ENCODE assay signal across 22 cellular contexts in the genomic region with DNA sequence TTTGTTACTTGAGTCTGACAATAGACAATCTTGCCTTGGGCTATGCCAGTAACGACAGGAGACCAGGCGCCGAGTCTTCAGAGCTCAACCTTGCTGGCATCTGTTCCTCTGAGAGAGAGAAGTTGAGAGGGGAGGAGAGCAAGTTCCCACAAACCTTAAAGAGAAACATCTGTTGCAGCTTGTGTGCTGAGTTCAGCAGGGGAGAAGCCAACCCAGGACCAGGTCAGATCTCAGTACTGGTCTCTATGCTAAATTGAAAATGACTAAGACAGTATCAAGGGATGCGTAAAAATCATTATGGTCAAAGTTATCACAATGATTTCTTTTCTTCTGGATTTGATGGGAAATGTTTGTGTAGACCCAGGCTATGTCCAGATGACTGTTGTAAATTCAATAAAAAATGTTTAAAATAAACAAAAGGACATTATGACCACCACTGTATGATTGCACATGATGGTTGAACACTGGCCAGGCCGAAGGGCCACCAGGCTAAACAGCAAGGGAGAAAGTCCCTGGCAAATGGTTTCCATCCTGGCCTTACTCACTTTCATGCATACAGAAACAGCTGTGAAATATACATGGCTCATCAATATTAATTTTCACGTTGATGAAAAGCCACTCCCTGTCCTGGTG.
A peak's percentile ranks its signal among the peaks of the same experiment; 100 is the strongest.
DNase-seq lines count a peak whose midpoint lies in the region; ATAC-seq and FAIRE-seq lines count a peak whose summit lies in the region.
"Had no signal": no experiment of that assay in that cellular context is flagged by ENCODE, and none has a peak within 500 bp of the region (broad histone marks: within the 10 kb centered on the region; RNA-seq: fewer than 3 reads in every experiment).

No MANE protein-coding gene starts in this region.

- peak; percentile 39 for DNase-seq in GM03348 (ENCODE audit: low spot score)
- DNase-seq in NCI-H2171 treated with DMSO at 0.1 percent for 48 hours (lab: John Stamatoyannopoulos, UW): peak; percentile 43
- no peak for DNase-seq in sciatic nerve (ENCODE audit: low spot score)
- DNase-seq in amniotic stem cell (lab: John Stamatoyannopoulos, UW): no peak
- DNase-seq: activated CD4-positive, alpha-beta T cell treated with anti-CD3 and anti-CD28 coated beads for 48 hours; BE2C; COR-L47; dermis blood vessel endothelial cell; lower lobe of right lung; NCI-H1092 treated with DMSO at 0.1 percent for 48 hours; SHP77; spleen; stimulated activated CD4-positive, alpha-beta T cell treated with anti-CD3 and anti-CD28 coated beads, Interleukin-4, amount 100 ng/mL, for 24 hours; stimulated activated naive CD8-positive, alpha-beta T cell treated with anti-CD3 and anti-CD28 coated beads, Interleukin-15, amount 100 ng/mL, for 72 hours; transverse colon had no signal

- ATAC-seq in sciatic nerve (peak; percentile 75), GM21717 (IDR thresholded peaks at IDR 0.05; ENCODE audit: unreplicated experiment) (no peak), GM21526 (IDR thresholded peaks at IDR 0.05; ENCODE audit: low FRiP score, unreplicated experiment) (no peak)
- ATAC-seq: gastroesophageal sphincter; lower lobe of right lung; stimulated activated naive CD8-positive, alpha-beta T cell treated with anti-CD3 and anti-CD28 coated beads, Interleukin-15, amount 100 ng/mL, for 72 hours had no signal

- peak; percentile 97 for FAIRE-seq in endometrium (lab: Jason Lieb, UNC)
- FAIRE-seq: bronchial epithelial cell, GM18507, keratinocyte had no signal

- intact Hi-C loops in sciatic nerve (cut with DNase I): no loop called here

Comparison
In these comparisons a context has a peak if more than half of its experiments do, and no peak if none do; other contexts are left out.
1. DNase-seq: peak in GM03348 (single experiment) and NCI-H2171 treated with DMSO at 0.1 percent for 48 hours (single experiment); none in sciatic nerve (single experiment) and amniotic stem cell (single experiment).